Comparison of ENCODE assay signal across 21 cellular contexts in genomic region chr5:56090793-56091460, GRCh38.
DNase-seq lines count a peak whose midpoint lies in the region; ATAC-seq, FAIRE-seq and TF ChIP-seq lines count a peak whose summit lies in the region.
"Had no signal": no experiment of that assay in that cellular context is flagged by ENCODE, and none has a peak within 500 bp of the region (broad histone marks: within the 10 kb centered on the region; RNA-seq: fewer than 3 reads in every experiment).

No MANE protein-coding gene starts in this region.

- SMC1A ChIA-PET in GM12878 (lab: Charles Lee; ENCODE audit: uncharacterized antibody, unreplicated experiment), result interaction anchor here (0.6 to 10.6 kb wide), 12 partner anchors 10 to 1183 kb away, joined by 3 to 206 read pairs (median 7); no protein-coding TSS in a partner anchor

- TF ChIP-seq RAD21 in GM12878 (IDR thresholded peaks at IDR 0.05; ENCODE audit: insufficient read depth, low read depth, low read length), result no peak

- TF ChIP-seq CTCF in GM12878 (IDR thresholded peaks at IDR 0.05 in 2 of 3, conservative IDR thresholded peaks at IDR 0.05 in 1 of 3; ENCODE audit: control insufficient read depth in 2 of 3, extremely low read depth in 1 of 3, insufficient read depth in 1 of 3, low read depth in 3 of 3, low read length in 3 of 3) (no peak), nephron progenitor cell (IDR thresholded peaks at IDR 0.05) (no peak)

- no peak for TF ChIP-seq POLR2A in GM12878 (IDR thresholded peaks at IDR 0.05; ENCODE audit: low read depth, low read length)

- no peak overlapping the region for H3K4me3 ChIP-seq in GM12878
- H3K4me3 ChIP-seq: GM23338, MG63, upper lobe of right lung had no signal

- WGBS in GM12878 (ENCODE audit: insufficient coverage, insufficient replicate concordance, low lambda C conversion rate, missing lambda C conversion rate), result 93% methylated on average over 7 of the region's 7 CpGs

- in situ Hi-C loops in GM12878 (cut with MboI), result no loop called here

- H3K36me3 ChIP-seq in GM12878 (ENCODE audit: control insufficient read depth in 2 of 2, insufficient read depth in 2 of 2, low read length in 1 of 2), result no peaks in the 10 kb centered on the region
- H3K36me3 ChIP-seq: MG63, upper lobe of right lung had no signal

- H3K9me3 ChIP-seq in GM12878 (replicated peaks; ENCODE audit: control insufficient read depth, insufficient read depth, low read length), result no peaks in the 10 kb centered on the region
- H3K9me3 ChIP-seq: upper lobe of right lung had no signal

- H3K9me3 Mint-ChIP-seq in stimulated activated naive CD8-positive, alpha-beta T cell treated with anti-CD3 and anti-CD28 coated beads, Interleukin-15, amount 100 ng/mL, for 72 hours, result no peaks in the 10 kb centered on the region
- H3K9me3 Mint-ChIP-seq in nephron progenitor cell, result no peaks in the 10 kb centered on the region
- H3K9me3 Mint-ChIP-seq: activated naive CD8-positive, alpha-beta T cell treated with anti-CD3 and anti-CD28 coated beads, Interleukin-2, amount 10 ng/mL, durations not matched to agents 7 days and 5 days; central memory CD8-positive, alpha-beta T cell; WTC11 had no signal

- RAD21 ChIA-PET in GM12878 (lab: Charles Lee; ENCODE audit: unreplicated experiment), result interaction anchor here (0.7 to 2.7 kb wide), 9 partner anchors 10 to 321 kb away, joined by 3 to 20 read pairs (median 5); no protein-coding TSS in a partner anchor

- no peak overlapping the region for H2AFZ ChIP-seq in GM12878 (ENCODE audit: control insufficient read depth, low read depth, low read length)
- H2AFZ ChIP-seq: GM23338 had no signal

- peak overlapping the region; percentile 27 to 82 for H3K4me3 Mint-ChIP-seq in stimulated activated naive CD8-positive, alpha-beta T cell treated with anti-CD3 and anti-CD28 coated beads, Interleukin-15, amount 100 ng/mL, for 72 hours
- no peak overlapping the region for H3K4me3 Mint-ChIP-seq in nephron progenitor cell
- H3K4me3 Mint-ChIP-seq: central memory CD8-positive, alpha-beta T cell; GM23338; WTC11 had no signal

- no peaks in the 10 kb centered on the region for H4K20me1 ChIP-seq in GM12878 (ENCODE audit: control insufficient read depth, insufficient read depth)

- H3K79me2 ChIP-seq in GM12878 (ENCODE audit: control insufficient read depth, insufficient read depth, low read length), result no peaks in the 10 kb centered on the region

- H3K4me1 Mint-ChIP-seq in stimulated activated naive CD8-positive, alpha-beta T cell treated with anti-CD3 and anti-CD28 coated beads, Interleukin-15, amount 100 ng/mL, for 72 hours, result peaks cover 85% of the 10 kb centered on the region
- H3K4me1 Mint-ChIP-seq in nephron progenitor cell, result peaks cover 21% of the 10 kb centered on the region
- H3K4me1 Mint-ChIP-seq: GM23338, WTC11 had no signal

- H3K27me3 Mint-ChIP-seq in stimulated activated naive CD8-positive, alpha-beta T cell treated with anti-CD3 and anti-CD28 coated beads, Interleukin-15, amount 100 ng/mL, for 72 hours, result no peaks in the 10 kb centered on the region
- no peaks in the 10 kb centered on the region for H3K27me3 Mint-ChIP-seq in nephron progenitor cell (ENCODE audit: low read depth, poor library complexity)
- H3K27me3 Mint-ChIP-seq: activated naive CD8-positive, alpha-beta T cell treated with anti-CD3 and anti-CD28 coated beads, Interleukin-2, amount 10 ng/mL, durations not matched to agents 7 days and 5 days; central memory CD8-positive, alpha-beta T cell had no signal

- POLR2A ChIA-PET in GM12878 (lab: Charles Lee), result interaction anchor here (0.5 to 1.7 kb wide), 4 partner anchors 12 to 98 kb away, joined by 3 to 5 read pairs (median 4); no protein-coding TSS in a partner anchor

- no peak for FAIRE-seq in GM12878 (lab: Jason Lieb, UNC)

- H3K27ac ChIP-seq in GM12878 (ENCODE audit: control insufficient read depth, insufficient read depth), result no peak overlapping the region
- H3K27ac ChIP-seq: upper lobe of right lung had no signal

- H3K27me3 ChIP-seq in GM12878 (replicated peaks in 1 of 2; ENCODE audit: control insufficient read depth in 2 of 2, insufficient read depth in 2 of 2, low read length in 1 of 2), result no peaks in the 10 kb centered on the region
- H3K27me3 ChIP-seq: MG63, upper lobe of right lung had no signal

- H3K4me2 ChIP-seq in GM12878 (ENCODE audit: control insufficient read depth, insufficient read depth), result no peak overlapping the region
- H3K4me2 ChIP-seq: GM23338 had no signal

- H3K4me1 ChIP-seq in GM12878 (ENCODE audit: control insufficient read depth, insufficient read depth, low read length), result peaks cover 26% of the 10 kb centered on the region

- intact Hi-C loops in GM12878 (cut with micrococcal nuclease; ENCODE audit: unreplicated experiment), result no loop called here

- no peaks in the 10 kb centered on the region for H3K36me3 Mint-ChIP-seq in nephron progenitor cell (ENCODE audit: low read depth)
- H3K36me3 Mint-ChIP-seq: activated naive CD8-positive, alpha-beta T cell treated with anti-CD3 and anti-CD28 coated beads, Interleukin-2, amount 10 ng/mL, durations not matched to agents 7 days and 5 days; WTC11 had no signal

- DNase-seq in stimulated activated naive CD8-positive, alpha-beta T cell treated with anti-CD3 and anti-CD28 coated beads, Interleukin-15, amount 100 ng/mL, for 72 hours, result no peak
- no peak for DNase-seq in stimulated activated naive CD8-positive, alpha-beta T cell treated with anti-CD3 and anti-CD28 coated beads, Interleukin-15, Interleukin-2, amounts not matched to agents 100 U/mL and 50 U/mL, for 24 hours
- DNase-seq in NCI-H510A (lab: John Stamatoyannopoulos, UW), result peak; percentile 13
- no peak for DNase-seq in GM12878 (ENCODE audit: low read depth, low spot score)
- DNase-seq in nephron progenitor cell, result no peak
- no peak for DNase-seq in stimulated activated CD8-positive, alpha-beta memory T cell treated with anti-CD3 and anti-CD28 coated beads, Interleukin-4, amount 100 ng/mL, for 48 hours
- DNase-seq: activated naive CD8-positive, alpha-beta T cell treated with anti-CD3 and anti-CD28 coated beads, Interleukin-2, amount 10 ng/mL, durations not matched to agents 7 days and 5 days; activated T-cell treated with anti-CD3 and anti-CD28 coated beads, Interleukin-2, amount 50 U/mL, for 1 hour; DMS79; GF-D8; KBM-7; mammary epithelial cell; MG63; nucleus accumbens; T1000; upper lobe of right lung had no signal

- CTCF ChIA-PET in GM12878 (lab: Yijun Ruan, JAX), result interaction anchor here (0.6 to 1.7 kb wide), 6 partner anchors 10 to 112 kb away, joined by 3 to 6 read pairs (median 4); no protein-coding TSS in a partner anchor

- no peak overlapping the region for H3K9ac ChIP-seq in GM12878 (ENCODE audit: control insufficient read depth, insufficient read depth, low read length)

- no peak for ATAC-seq in stimulated activated naive CD8-positive, alpha-beta T cell treated with anti-CD3 and anti-CD28 coated beads, Interleukin-15, amount 100 ng/mL, for 72 hours
- no peak for ATAC-seq in stimulated activated naive CD8-positive, alpha-beta T cell treated with anti-CD3 and anti-CD28 coated beads, Interleukin-15, Interleukin-2, amounts not matched to agents 100 U/mL and 50 U/mL, for 24 hours
- ATAC-seq in GM12878 (no peak), GM19023 (IDR thresholded peaks at IDR 0.05; ENCODE audit: unreplicated experiment) (no peak), HG02885 (IDR thresholded peaks at IDR 0.05; ENCODE audit: poor library complexity, unreplicated experiment) (no peak)
- ATAC-seq: GM23338, upper lobe of right lung, WTC11 had no signal

- no peak for TF ChIP-seq EP300 in GM12878 (IDR thresholded peaks at IDR 0.05; ENCODE audit: borderline replicate concordance in 1 of 2, control insufficient read depth in 1 of 2, low read depth in 2 of 2, low read length in 2 of 2)

- no TSS peak for BruUV-seq in GM12878 (replicated peaks; lab: Mats Ljungman, UMichigan)

- H3K27ac Mint-ChIP-seq in stimulated activated naive CD8-positive, alpha-beta T cell treated with anti-CD3 and anti-CD28 coated beads, Interleukin-15, amount 100 ng/mL, for 72 hours, result peak overlapping the region; percentile 93 to 99
- H3K27ac Mint-ChIP-seq in nephron progenitor cell, result peak overlapping the region; percentile 81
- H3K27ac Mint-ChIP-seq: GM23338, WTC11 had no signal

TF ChIP-seq in GM12878, 131 proteins besides CTCF, POLR2A, EP300 and RAD21:
- TF ChIP-seq POU2F2 (IDR thresholded peaks at IDR 0.05; ENCODE audit: borderline replicate concordance, low read depth, low read length) (no peak), SPI1 (IDR thresholded peaks at IDR 0.05; ENCODE audit: borderline replicate concordance, insufficient read depth, low read depth, low read length) (0 out of 2 replicates have a peak, but pooled peaks have one; percentile 9), ESRRA (IDR thresholded peaks at IDR 0.05; ENCODE audit: low read length) (no peak), RFX5 (IDR thresholded peaks at IDR 0.05; ENCODE audit: low read depth, low read length) (no peak)
